In the genomic region with DNA sequence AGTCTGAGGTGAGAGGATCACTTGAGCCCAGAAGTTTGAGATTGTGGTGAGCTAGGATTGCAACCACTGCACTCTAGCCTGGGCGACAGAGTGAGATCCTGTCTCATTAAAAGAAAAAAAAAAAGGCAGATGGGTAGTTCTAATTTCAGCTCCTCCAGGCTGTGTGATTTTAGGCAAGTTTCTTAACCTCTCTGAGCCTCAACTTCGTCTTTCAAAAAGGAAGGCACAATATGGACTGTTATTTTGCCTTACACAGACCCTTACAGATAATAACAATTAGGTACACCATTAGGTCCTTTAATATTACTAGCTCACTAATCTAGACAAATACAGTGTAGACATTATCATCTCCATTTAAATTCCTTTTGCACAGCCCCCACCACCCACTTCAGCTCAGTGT, we compare ENCODE assay signal across 19 cellular contexts. TPM values are rescaled to one million over a fixed set of nuclear protein-coding genes. Genes with fewer than 3 reads are reported as not detected.
DNase-seq lines count a peak whose midpoint lies in the region; ATAC-seq, FAIRE-seq and TF ChIP-seq lines count a peak whose summit lies in the region.
"Had no signal": no experiment of that assay in that cellular context is flagged by ENCODE, and none has a peak within 500 bp of the region (broad histone marks: within the 10 kb centered on the region; RNA-seq: fewer than 3 reads in every experiment).

No MANE protein-coding gene starts in this region.

- H3K9ac ChIP-seq in K562 (ENCODE audit: insufficient read depth in 1 of 2, low read depth in 2 of 2, low read length in 2 of 2) (no peak overlapping the region), liver (ENCODE audit: low read depth in 1 of 2, low read length in 2 of 2) (no peak overlapping the region)

- CTCF ChIA-PET in HEK293 (lab: Yijun Ruan, JAX) (interaction anchor here (0.8 to 2.0 kb wide), 11 partner anchors 7 to 224 kb away, joined by 3 to 11 read pairs (median 3); no protein-coding TSS in a partner anchor), K562 (lab: Yijun Ruan, JAX; ENCODE audit: low intra/inter-chr PET ratio) (interaction anchor here (1.9 kb wide), 1 partner anchor 147 kb away, joined by 10 read pairs; no protein-coding TSS in a partner anchor)

- DNase-seq in K562 (ENCODE audit: extremely low read depth in 1 of 4, low spot score in 3 of 4), result no peak
- no peak for DNase-seq in mucosa of descending colon
- no peak for DNase-seq in GM12892 (ENCODE audit: insufficient read length)
- DNase-seq: CD8-positive, alpha-beta memory T cell; DMS79; GOT3; NCI-H2029; NK-92 treated with Interleukin-12 subunit alpha and Interleukin-12 subunit beta, amount 100 ng/mL, for 24 hours; Right ventricle myocardium superior had no signal

- POLR2A ChIA-PET in HEK293 (lab: Yijun Ruan, JAX), result no interaction called here
- POLR2A ChIA-PET in K562 (lab: Yijun Ruan, JAX), result interaction anchor here (0.7 kb wide), 2 partner anchors 28 to 57 kb away, joined by 3 to 4 read pairs; no protein-coding TSS in a partner anchor

- H2AFZ ChIP-seq in K562 (ENCODE audit: low read depth, low read length), result peak overlapping the region; percentile 54

- intact Hi-C loops in K562 (cut with micrococcal nuclease) (loop anchor here (10.0 kb wide), 1 partner anchor 335 kb away; no protein-coding TSS in a partner anchor), mucosa of descending colon (cut with DNase I, micrococcal nuclease) (no loop called here)

- H4K20me1 ChIP-seq in K562 (replicated peaks; ENCODE audit: control insufficient read depth, insufficient read depth, low read length), result no peaks in the 10 kb centered on the region

- no peak overlapping the region for H3K4me3 Mint-ChIP-seq in activated T-helper 17 cell treated with anti-CD3 and anti-CD28 coated beads, Interleukin-2, amount 50 U/mL, for 72 hours
- H3K4me3 Mint-ChIP-seq: CD14-positive monocyte; CD8-positive, alpha-beta memory T cell had no signal

- TF ChIP-seq POLR2A in K562 (conservative IDR thresholded peaks at IDR 0.05) (no peak), GM12892 (IDR thresholded peaks at IDR 0.05; ENCODE audit: low read depth, low read length) (no peak)

- H3K4me3 ChIP-seq in HEK293 (ENCODE audit: low read depth, low read length), result no peak overlapping the region
- H3K4me3 ChIP-seq in K562, result no peak overlapping the region
- no peak overlapping the region for H3K4me3 ChIP-seq in liver (ENCODE audit: low read depth in 1 of 3, low read length in 3 of 3)
- H3K4me3 ChIP-seq in mucosa of descending colon, result no peak overlapping the region
- H3K4me3 ChIP-seq: MG63, SJSA1 had no signal

- peaks cover 17% of the 10 kb centered on the region for H3K27me3 Mint-ChIP-seq in activated T-helper 17 cell treated with anti-CD3 and anti-CD28 coated beads, Interleukin-2, amount 50 U/mL, for 72 hours

- in situ Hi-C loops in K562 (cut with MboI), result no loop called here

- H3K4me1 ChIP-seq in HEK293 (ENCODE audit: control insufficient read depth, insufficient read depth, low read length), result no peaks in the 10 kb centered on the region
- peaks cover 3% of the 10 kb centered on the region in 2 experiments; a peak in 3 of 5 replicates for H3K4me1 ChIP-seq in K562 (replicated peaks in 1 of 2; ENCODE audit: control insufficient read depth in 2 of 2, insufficient read depth in 2 of 2, low read length in 2 of 2)
- H3K4me1 ChIP-seq in liver (ENCODE audit: control insufficient read depth in 4 of 4, insufficient read depth in 4 of 4, low read length in 3 of 4), result peaks cover 0 to 7% (median 4%) of the 10 kb centered on the region in 4 donors
- H3K4me1 ChIP-seq in mucosa of descending colon (ENCODE audit: low read depth), result peaks cover 3% of the 10 kb centered on the region
- H3K4me1 ChIP-seq: BE2C had no signal

- 0% methylated on average over 1 of the region's 2 CpGs for WGBS in K562 (ENCODE audit: insufficient coverage, low coverage, missing lambda C conversion rate)
- 91% methylated on average over 2 of the region's 2 CpGs for WGBS in liver

- no peak for TF ChIP-seq RAD21 in K562 (CRISPR knock-in tag; conservative IDR thresholded peaks at IDR 0.05 in 1 of 2, IDR thresholded peaks at IDR 0.05 in 1 of 2)
- TF ChIP-seq RAD21 in liver (IDR thresholded peaks at IDR 0.05), result no peak

- H3K36me3 Mint-ChIP-seq in activated T-helper 17 cell treated with anti-CD3 and anti-CD28 coated beads, Interleukin-2, amount 50 U/mL, for 72 hours (ENCODE audit: low read depth), result peaks cover 4% of the 10 kb centered on the region
- H3K36me3 Mint-ChIP-seq: CD8-positive, alpha-beta memory T cell had no signal

- no peaks in the 10 kb centered on the region for H3K79me2 ChIP-seq in K562 (ENCODE audit: control insufficient read depth, insufficient read depth, low read length)

- FAIRE-seq in K562 (lab: Jason Lieb, UNC), result no peak
- no peak for FAIRE-seq in GM12892 (lab: Jason Lieb, UNC)

- no peak for ATAC-seq in K562
- ATAC-seq in activated T-helper 17 cell treated with anti-CD3 and anti-CD28 coated beads, Interleukin-2, amount 50 U/mL, for 72 hours (replicated peaks), result no peak
- ATAC-seq in mucosa of descending colon, result no peak
- no peak for ATAC-seq in GM21390 (IDR thresholded peaks at IDR 0.05; ENCODE audit: unreplicated experiment)

- H3K27ac ChIP-seq in HEK293 (ENCODE audit: extremely low read depth, low read depth, low read length) (no peak overlapping the region), K562 (ENCODE audit: extremely low read depth, low read depth, low read length) (no peak overlapping the region), liver (ENCODE audit: low read depth in 1 of 2, low read length in 2 of 2) (peak overlapping the region; percentile 63 to 64)
- H3K27ac ChIP-seq: SJSA1 had no signal

- H3K27me3 ChIP-seq in K562 (ENCODE audit: control insufficient read depth in 2 of 2, insufficient read depth in 2 of 2, low read length in 2 of 2), result peaks cover 0 to 8% of the 10 kb centered on the region in 2 experiments; a peak in 3 of 5 replicates
- no peaks in the 10 kb centered on the region for H3K27me3 ChIP-seq in liver (ENCODE audit: control insufficient read depth in 4 of 4, insufficient read depth in 4 of 4, low read length in 3 of 4)

- TF ChIP-seq CTCF in HEK293 (tag by site-specific recombination; IDR thresholded peaks at IDR 0.05) (no peak), K562 (IDR thresholded peaks at IDR 0.05 in 2 of 3, conservative IDR thresholded peaks at IDR 0.05 in 1 of 3; ENCODE audit: insufficient read depth in 2 of 3, low read depth in 1 of 3, low read length in 3 of 3) (no peak), liver (IDR thresholded peaks at IDR 0.05; ENCODE audit: low read depth, low read length, missing input control) (no peak), mucosa of descending colon (IDR thresholded peaks at IDR 0.05) (no peak)

- no peaks in the 10 kb centered on the region for H3K9me1 ChIP-seq in K562 (ENCODE audit: control insufficient read depth, insufficient read depth, low read length)

- no peaks in the 10 kb centered on the region for H3K36me3 ChIP-seq in HEK293 (ENCODE audit: control insufficient read depth in 2 of 2, insufficient read depth in 1 of 2, low read length in 2 of 2)
- no peaks in the 10 kb centered on the region for H3K36me3 ChIP-seq in K562 (ENCODE audit: control insufficient read depth, insufficient read depth, low read length)
- H3K36me3 ChIP-seq in liver (ENCODE audit: control insufficient read depth in 4 of 4, insufficient read depth in 3 of 4, low read depth in 1 of 4, low read length in 3 of 4), result no peaks in the 10 kb centered on the region
- H3K36me3 ChIP-seq in mucosa of descending colon (ENCODE audit: low read depth), result no peaks in the 10 kb centered on the region
- H3K36me3 ChIP-seq: BE2C, MG63, SJSA1 had no signal

- H3K4me2 ChIP-seq in K562 (ENCODE audit: insufficient read depth, low read length), result no peak overlapping the region; the same call in 1 of the 2 replicates

- H3K9me3 Mint-ChIP-seq in activated T-helper 17 cell treated with anti-CD3 and anti-CD28 coated beads, Interleukin-2, amount 50 U/mL, for 72 hours, result no peaks in the 10 kb centered on the region
- H3K9me3 Mint-ChIP-seq: CD8-positive, alpha-beta memory T cell had no signal

- TF ChIP-seq EP300 in K562 (IDR thresholded peaks at IDR 0.05; ENCODE audit: low read length), result no peak

- no peak overlapping the region for H3K27ac Mint-ChIP-seq in activated T-helper 17 cell treated with anti-CD3 and anti-CD28 coated beads, Interleukin-2, amount 50 U/mL, for 72 hours

- no TSS peak for BruUV-seq in K562 (replicated peaks; lab: Mats Ljungman, UMichigan)

- H3K9me3 ChIP-seq in HEK293 (ENCODE audit: control insufficient read depth, insufficient read depth, low read depth, low read length) (no peaks in the 10 kb centered on the region), K562 (replicated peaks; ENCODE audit: control insufficient read depth, insufficient read depth, low read depth, low read length) (no peaks in the 10 kb centered on the region), liver (ENCODE audit: control insufficient read depth in 4 of 4, low read length in 3 of 4) (no peaks in the 10 kb centered on the region), mucosa of descending colon (no peaks in the 10 kb centered on the region)
- H3K9me3 ChIP-seq: BE2C, MG63, SJSA1 had no signal

- H3K4me1 Mint-ChIP-seq in activated T-helper 17 cell treated with anti-CD3 and anti-CD28 coated beads, Interleukin-2, amount 50 U/mL, for 72 hours, result peaks cover 4% of the 10 kb centered on the region

RNA-seq across cellular contexts. Expression of a gene that starts 4.8 kb away (rescaled TPM):
- not detected in 2 replicates for total RNA-seq in K562 (2011; cell fraction: chromatin; rRNA removed; ENCODE audit: low replicate concordance)
- total RNA-seq in K562 (2011; cell fraction: nucleolus; rRNA removed), result not detected in 2 replicates
- total RNA-seq in K562 (2011; cell fraction: nucleoplasm; rRNA removed), result not detected in 2 replicates
- total RNA-seq in K562 (2014; rRNA removed) (not detected in 2 replicates), K562 (2014; rRNA removed; fragmentation: Illumina TruSeq; extraction: Trizol) (not detected in 2 replicates), K562 (2015; rRNA removed; fragmentation: Illumina TruSeq; extraction: Trizol) (not detected in 2 replicates), K562 (2021) (not detected in 2 replicates), liver (not detected), mucosa of descending colon (not detected)
- polyA plus RNA-seq in K562 (2011; rRNA removed) (not detected in 2 replicates), K562 (2014; fragmentation: Illumina TruSeq; extraction: Trizol) (not detected in 2 replicates), K562 (2014; fragmentation: Nextera tagmentation; extraction: Ambion mirVana) (not detected), K562 (2014; rRNA removed) (not detected in 2 replicates), liver (under 1 TPM in 1 of 2 donors, not detected in 1; 0.08 TPM)
- polyA plus RNA-seq in K562 (2011; cell fraction: cytosol; rRNA removed), result not detected in 2 replicates
- polyA plus RNA-seq in K562 (2011; cell fraction: nucleus; rRNA removed), result not detected in 2 replicates
- not detected in 2 replicates for polyA plus RNA-seq in K562 (2012)
- polyA minus RNA-seq in K562 (2011; rRNA and poly(A)+ RNA removed), result not detected in 2 replicates
- not detected in 2 replicates for polyA minus RNA-seq in K562 (2011; cell fraction: cytosol; rRNA and poly(A)+ RNA removed)
- polyA minus RNA-seq in K562 (2011; cell fraction: nucleus; rRNA and poly(A)+ RNA removed), result not detected in 2 replicates
- total RNA-seq in activated T-helper 17 cell treated with anti-CD3 and anti-CD28 coated beads, Interleukin-2, amount 50 U/mL, for 72 hours, result not detected
- not detected for polyA plus RNA-seq in GM12892 (2012; ENCODE audit: missing spikeins)
- total RNA-seq: CD8-positive, alpha-beta memory T cell; HT1080; LHCN-M2; Right ventricle myocardium superior; SJSA1 had no signal
- polyA plus RNA-seq: CD14-positive monocyte; CD8-positive, alpha-beta memory T cell had no signal

RNA-seq across cellular contexts. Expression of a gene that starts 31.9 kb away (rescaled TPM):
- total RNA-seq in K562 (2011; cell fraction: chromatin; rRNA removed; ENCODE audit: low replicate concordance), result 51.2 and 76.5 TPM in 2 replicates
- total RNA-seq in K562 (2011; cell fraction: nucleolus; rRNA removed), result 50.5 and 58.7 TPM in 2 replicates
- total RNA-seq in K562 (2011; cell fraction: nucleoplasm; rRNA removed), result 56.2 and 57.9 TPM in 2 replicates
- total RNA-seq in K562 (2014; rRNA removed), result 3.8 and 4.1 TPM in 2 replicates
- total RNA-seq in K562 (2014; rRNA removed; fragmentation: Illumina TruSeq; extraction: Trizol), result 5.5 and 5.7 TPM in 2 replicates
- 5.0 and 5.2 TPM in 2 replicates for total RNA-seq in K562 (2015; rRNA removed; fragmentation: Illumina TruSeq; extraction: Trizol)
- total RNA-seq in K562 (2021), result 18.4 and 20.7 TPM in 2 replicates
- polyA plus RNA-seq in K562 (2011; rRNA removed), result 13.0 and 25.6 TPM in 2 replicates
- polyA plus RNA-seq in K562 (2011; cell fraction: cytosol; rRNA removed), result 8.0 and 14.7 TPM in 2 replicates
- polyA plus RNA-seq in K562 (2011; cell fraction: nucleus; rRNA removed), result 63.8 and 68.6 TPM in 2 replicates
- polyA plus RNA-seq in K562 (2012), result 5.8 and 7.8 TPM in 2 replicates
- 12.2 and 12.3 TPM in 2 replicates for polyA plus RNA-seq in K562 (2014; fragmentation: Illumina TruSeq; extraction: Trizol)
- polyA plus RNA-seq in K562 (2014; fragmentation: Nextera tagmentation; extraction: Ambion mirVana), result 1 to 10 TPM; 2.9 to 5.6 TPM
- 11.4 and 11.7 TPM in 2 replicates for polyA plus RNA-seq in K562 (2014; rRNA removed)
- 18.0 and 19.0 TPM in 2 replicates for polyA minus RNA-seq in K562 (2011; rRNA and poly(A)+ RNA removed)
- polyA minus RNA-seq in K562 (2011; cell fraction: cytosol; rRNA and poly(A)+ RNA removed), result 7.5 and 9.8 TPM in 2 replicates
- polyA minus RNA-seq in K562 (2011; cell fraction: nucleus; rRNA and poly(A)+ RNA removed), result 15.6 and 35.9 TPM in 2 replicates
- 10 to 100 TPM in 1 of 2 donors, 1 to 10 TPM in 1; 7.9 to 10.8 TPM for total RNA-seq in liver
- 1 to 10 TPM; 6.8 to 7.4 TPM for polyA plus RNA-seq in liver
- total RNA-seq in activated T-helper 17 cell treated with anti-CD3 and anti-CD28 coated beads, Interleukin-2, amount 50 U/mL, for 72 hours, result 10 to 100 TPM; 76.9 to 96.4 TPM
- 10 to 100 TPM; 56.3 to 98.3 (median 95.6) TPM for total RNA-seq in mucosa of descending colon
- polyA plus RNA-seq in GM12892 (2012; ENCODE audit: missing spikeins), result 19.0 TPM

Comparison
In these comparisons a context has a peak if more than half of its experiments do, and no peak if none do; other contexts are left out.
1. H3K27ac ChIP-seq: peak in liver (2 of 2); none in HEK293 (single experiment) and K562 (single experiment).